14 cellular contexts compared by ENCODE assay signal in genomic region chr20:2602746-2603145, GRCh38. TPM values are rescaled to one million over a fixed set of nuclear protein-coding genes. Genes with fewer than 3 reads are reported as not detected.
DNase-seq lines count a peak whose midpoint lies in the region.
"Had no signal": no experiment of that assay in that cellular context is flagged by ENCODE, and none has a peak within 500 bp of the region (broad histone marks: within the 10 kb centered on the region; RNA-seq: fewer than 3 reads in every experiment).

No MANE protein-coding gene starts in this region.

- H3K4me3 Mint-ChIP-seq in activated T-helper 1 cell treated with anti-CD3 and anti-CD28 coated beads, Interleukin-12 subunit alpha, Interleukin-12 subunit beta, Interleukin-2, Interleukin-4 antibody, amounts not matched to agents 30 ng/mL and 10 ng/mL and 1 ng/mL, durations not matched to agents 14 hours and 24 hours and 36 hours: no peak overlapping the region

- peaks cover 25% of the 10 kb centered on the region for H3K9me3 Mint-ChIP-seq in activated T-helper 1 cell treated with anti-CD3 and anti-CD28 coated beads, Interleukin-12 subunit alpha, Interleukin-12 subunit beta, Interleukin-2, Interleukin-4 antibody, amounts not matched to agents 30 ng/mL and 10 ng/mL and 1 ng/mL, durations not matched to agents 14 hours and 24 hours and 36 hours

- DNase-seq in NCI-H2171 treated with DMSO at 0.1 percent for 48 hours (lab: John Stamatoyannopoulos, UW) (peak; percentile 54), NCI-H2171 (lab: John Stamatoyannopoulos, UW) (no peak), M059J (ENCODE audit: low read depth) (peak; percentile 50), SK-N-DZ (ENCODE audit: low spot score) (peak; percentile 30), left kidney (ENCODE audit: low read depth, low spot score) (peak; percentile 8), GM19240 (ENCODE audit: insufficient read length, low spot score) (no peak), DMS53 (lab: John Stamatoyannopoulos, UW) (no peak)
- no peak for DNase-seq in activated T-helper 1 cell treated with anti-CD3 and anti-CD28 coated beads, Interleukin-12 subunit alpha, Interleukin-12 subunit beta, Interleukin-2, Interleukin-4 antibody, amounts not matched to agents 30 ng/mL and 10 ng/mL and 1 ng/mL, durations not matched to agents 14 hours and 24 hours and 36 hours (ENCODE audit: low spot score)
- DNase-seq: C1 segment of cervical spinal cord, DMS79, GM23248, Kasumi-1, NCI-H1417 treated with DMSO at 0.1 percent for 48 hours, NCI-H2081 had no signal

- H3K4me1 Mint-ChIP-seq in activated T-helper 1 cell treated with anti-CD3 and anti-CD28 coated beads, Interleukin-12 subunit alpha, Interleukin-12 subunit beta, Interleukin-2, Interleukin-4 antibody, amounts not matched to agents 30 ng/mL and 10 ng/mL and 1 ng/mL, durations not matched to agents 14 hours and 24 hours and 36 hours (ENCODE audit: low read depth): no peaks in the 10 kb centered on the region

- peaks cover 17% of the 10 kb centered on the region for H3K27me3 Mint-ChIP-seq in activated T-helper 1 cell treated with anti-CD3 and anti-CD28 coated beads, Interleukin-12 subunit alpha, Interleukin-12 subunit beta, Interleukin-2, Interleukin-4 antibody, amounts not matched to agents 30 ng/mL and 10 ng/mL and 1 ng/mL, durations not matched to agents 14 hours and 24 hours and 36 hours (ENCODE audit: insufficient read depth)

- peaks cover 2% of the 10 kb centered on the region for H3K36me3 Mint-ChIP-seq in activated T-helper 1 cell treated with anti-CD3 and anti-CD28 coated beads, Interleukin-12 subunit alpha, Interleukin-12 subunit beta, Interleukin-2, Interleukin-4 antibody, amounts not matched to agents 30 ng/mL and 10 ng/mL and 1 ng/mL, durations not matched to agents 14 hours and 24 hours and 36 hours (ENCODE audit: low read depth)

- H3K27ac Mint-ChIP-seq in activated T-helper 1 cell treated with anti-CD3 and anti-CD28 coated beads, Interleukin-12 subunit alpha, Interleukin-12 subunit beta, Interleukin-2, Interleukin-4 antibody, amounts not matched to agents 30 ng/mL and 10 ng/mL and 1 ng/mL, durations not matched to agents 14 hours and 24 hours and 36 hours: no peak overlapping the region

- intact Hi-C loops in activated T-helper 1 cell treated with anti-CD3 and anti-CD28 coated beads, Interleukin-12 subunit alpha, Interleukin-12 subunit beta, Interleukin-2, Interleukin-4 antibody, amounts not matched to agents 30 ng/mL and 10 ng/mL and 1 ng/mL, durations not matched to agents 14 hours and 24 hours and 36 hours (cut with micrococcal nuclease): no loop called here

RNA-seq across cellular contexts. Expression of gene NOP56, which starts 49.7 kb away (rescaled TPM):
- total RNA-seq in M059J (2014; rRNA removed; shearing (Covaris generic)): 120 and 163 TPM in 2 replicates
- 390 and 441 TPM in 2 replicates for polyA plus RNA-seq in SK-N-DZ (2014; cell fraction: cytosol; rRNA removed)
- 1,635 and 2,094 TPM in 2 replicates for polyA plus RNA-seq in SK-N-DZ (2014; cell fraction: nucleus; rRNA removed)
- 863 and 897 TPM in 2 replicates for total RNA-seq in activated T-helper 1 cell treated with anti-CD3 and anti-CD28 coated beads, Interleukin-12 subunit alpha, Interleukin-12 subunit beta, Interleukin-2, Interleukin-4 antibody, amounts not matched to agents 30 ng/mL and 10 ng/mL and 1 ng/mL, durations not matched to agents 14 hours and 24 hours and 36 hours

Comparison
In these comparisons a context has a peak if more than half of its experiments do, and no peak if none do; other contexts are left out.
1. DNase-seq: peak in NCI-H2171 treated with DMSO at 0.1 percent for 48 hours (single experiment), M059J (single experiment), SK-N-DZ (single experiment) and left kidney (single experiment); none in NCI-H2171 (single experiment), GM19240 (single experiment), DMS53 (single experiment) and activated T-helper 1 cell treated with anti-CD3 and anti-CD28 coated beads, Interleukin-12 subunit alpha, Interleukin-12 subunit beta, Interleukin-2, Interleukin-4 antibody, amounts not matched to agents 30 ng/mL and 10 ng/mL and 1 ng/mL, durations not matched to agents 14 hours and 24 hours and 36 hours (single experiment).